Comparison of ENCODE assay signal across 23 cellular contexts in genomic region chr20:9177278-9177677, GRCh38.
"Had no signal": no experiment of that assay in that cellular context is flagged by ENCODE, and none has a peak within 500 bp of the region (broad histone marks: within the 10 kb centered on the region; RNA-seq: fewer than 3 reads in every experiment).

No MANE protein-coding gene starts in this region.

- H3K36me3 ChIP-seq: brain microvascular endothelial cell, gastroesophageal sphincter, heart right ventricle, neutrophil, pancreas, upper lobe of left lung had no signal

- H3K4me3 ChIP-seq: coronary artery, gastroesophageal sphincter, heart right ventricle, mucosa of descending colon, pancreas, testis, upper lobe of left lung had no signal

- H3K27ac Mint-ChIP-seq: activated naive CD4-positive, alpha-beta T cell treated with anti-CD3 and anti-CD28 coated beads for 36 hours; activated naive CD8-positive, alpha-beta T cell treated with anti-CD3 and anti-CD28 coated beads, Interleukin-2, amount 50 U/mL, for 24 hours; memory B cell; naive thymus-derived CD4-positive, alpha-beta T cell; stimulated activated memory B cell treated with anti-CD40 and anti-IgM and Interleukin-4, amounts not matched to agents 10 μg/mL and 1 μg/mL and 100 μg/mL, for 72 hours had no signal

- ATAC-seq: activated naive CD8-positive, alpha-beta T cell treated with anti-CD3 and anti-CD28 coated beads, Interleukin-2, amount 50 U/mL, for 24 hours; activated T-cell treated with anti-CD3 and anti-CD28 coated beads, Interleukin-2, amount 50 U/mL, for 4 hours; gastroesophageal sphincter; mucosa of descending colon; naive thymus-derived CD4-positive, alpha-beta T cell; pancreas; sciatic nerve; stimulated activated memory B cell treated with anti-CD40 and anti-IgM and Interleukin-4, amounts not matched to agents 10 μg/mL and 1 μg/mL and 100 μg/mL, for 72 hours had no signal

- H3K27ac ChIP-seq: brain microvascular endothelial cell, coronary artery, gastroesophageal sphincter, heart right ventricle, neutrophil, pancreas, testis, upper lobe of left lung had no signal

- H3K27me3 ChIP-seq: brain microvascular endothelial cell, gastroesophageal sphincter, heart right ventricle, neutrophil, pancreas, testis, upper lobe of left lung had no signal

- H3K9me3 ChIP-seq: gastroesophageal sphincter, heart right ventricle, mucosa of descending colon, neutrophil, pancreas, testis, upper lobe of left lung had no signal

- H3K9me3 Mint-ChIP-seq: activated naive CD8-positive, alpha-beta T cell treated with anti-CD3 and anti-CD28 coated beads, Interleukin-2, amount 50 U/mL, for 24 hours had no signal

- H3K27me3 Mint-ChIP-seq: activated naive CD8-positive, alpha-beta T cell treated with anti-CD3 and anti-CD28 coated beads, Interleukin-2, amount 50 U/mL, for 24 hours; central memory CD8-positive, alpha-beta T cell; memory B cell; stimulated activated memory B cell treated with anti-CD40 and anti-IgM and Interleukin-4, amounts not matched to agents 10 μg/mL and 1 μg/mL and 100 μg/mL, for 72 hours had no signal

- H3K4me1 ChIP-seq: pancreas, testis had no signal

- H3K36me3 Mint-ChIP-seq: memory B cell; naive thymus-derived CD4-positive, alpha-beta T cell; stimulated activated memory B cell treated with anti-CD40 and anti-IgM and Interleukin-4, amounts not matched to agents 10 μg/mL and 1 μg/mL and 100 μg/mL, for 72 hours had no signal

- H3K4me1 Mint-ChIP-seq: activated naive CD8-positive, alpha-beta T cell treated with anti-CD3 and anti-CD28 coated beads, Interleukin-2, amount 50 U/mL, for 24 hours; central memory CD8-positive, alpha-beta T cell; memory B cell; stimulated activated memory B cell treated with anti-CD40 and anti-IgM and Interleukin-4, amounts not matched to agents 10 μg/mL and 1 μg/mL and 100 μg/mL, for 72 hours had no signal

- DNase-seq: activated CD4-positive, alpha-beta T cell treated with anti-CD3 and anti-CD28 coated beads, Interleukin-2, amount 50 U/mL, for 1 hour; activated CD4-positive, CD25-positive, alpha-beta regulatory T cell treated with anti-CD3 and anti-CD28 coated beads, Interleukin-2, amount 50 U/mL, for 72 hours; activated CD8-positive, alpha-beta memory T cell treated with anti-CD3 and anti-CD28 coated beads, Interleukin-2, amount 50 U/mL, for 4 hours; activated naive CD4-positive, alpha-beta T cell treated with anti-CD3 and anti-CD28 coated beads for 36 hours; activated naive CD8-positive, alpha-beta T cell treated with anti-CD3 and anti-CD28 coated beads, Interleukin-2, amount 50 U/mL, for 24 hours; activated T-cell treated with anti-CD3 and anti-CD28 coated beads, Interleukin-2, amount 50 U/mL, for 4 hours; anterior cingulate cortex; brain microvascular endothelial cell; heart right ventricle; mucosa of descending colon; naive thymus-derived CD4-positive, alpha-beta T cell; pancreas; stimulated activated CD4-positive, alpha-beta T cell treated with anti-CD3 and anti-CD28 coated beads, Interleukin-4, amount 100 ng/mL, for 4 hours; T1000; testis; upper lobe of left lung had no signal

- H3K4me3 Mint-ChIP-seq: activated naive CD4-positive, alpha-beta T cell treated with anti-CD3 and anti-CD28 coated beads for 36 hours; activated naive CD8-positive, alpha-beta T cell treated with anti-CD3 and anti-CD28 coated beads, Interleukin-2, amount 50 U/mL, for 24 hours; activated T-cell treated with anti-CD3 and anti-CD28 coated beads, Interleukin-2, amount 50 U/mL, for 4 hours; central memory CD8-positive, alpha-beta T cell; memory B cell; naive thymus-derived CD4-positive, alpha-beta T cell; stimulated activated memory B cell treated with anti-CD40 and anti-IgM and Interleukin-4, amounts not matched to agents 10 μg/mL and 1 μg/mL and 100 μg/mL, for 72 hours had no signal
